ENCODE assay signal across 35 cellular contexts in genomic region chr12:117865505-117865904, GRCh38.
"Had no signal": no experiment of that assay in that cellular context is flagged by ENCODE, and none has a peak within 500 bp of the region (broad histone marks: within the 10 kb centered on the region; RNA-seq: fewer than 3 reads in every experiment).

No MANE protein-coding gene starts in this region.

- H3K27me3 ChIP-seq: MG63 had no signal

- DNase-seq: Karpas-422, Kasumi-1, MG63, MM.1S, MV-4-11, NCI-H1048, NCI-H1092, NCI-H1092 treated with DMSO at 0.1 percent for 48 hours, NCI-H1105, NCI-H1105 treated with DMSO at 0.1 percent for 48 hours, NCI-H1417, NCI-H1417 treated with DMSO at 0.1 percent for 48 hours, NCI-H1436, NCI-H1436 treated with DMSO at 0.1 percent for 48 hours, NCI-H146, NCI-H1694, NCI-H1694 treated with DMSO at 0.1 percent for 48 hours, NCI-H187, NCI-H187 treated with DMSO at 0.1 percent for 48 hours, NCI-H1930, NCI-H2029, NCI-H2029 treated with DMSO at 0.1 percent for 48 hours, NCI-H2081, NCI-H2081 treated with DMSO at 0.1 percent for 48 hours, NCI-H2107, NCI-H2171, NCI-H2171 treated with DMSO at 0.1 percent for 48 hours, NCI-H2227 treated with DMSO at 0.1 percent for 48 hours, NCI-H226, NCI-H345, NCI-H446, NCI-H446 treated with DMSO at 0.1 percent for 48 hours, NCI-H510A, NCI-H510A treated with DMSO at 0.1 percent for 48 hours, NCI-H524 had no signal

- H3K9me3 ChIP-seq: MG63 had no signal

- H3K36me3 ChIP-seq: MG63 had no signal

- H3K4me3 ChIP-seq: MG63 had no signal
